29 cellular contexts compared by ENCODE assay signal in genomic region chr16:3691778-3692177, GRCh38. TPM values are rescaled to one million over a fixed set of nuclear protein-coding genes. Genes with fewer than 3 reads are reported as not detected.
DNase-seq lines count a peak whose midpoint lies in the region; ATAC-seq, FAIRE-seq and TF ChIP-seq lines count a peak whose summit lies in the region.
"Had no signal": no experiment of that assay in that cellular context is flagged by ENCODE, and none has a peak within 500 bp of the region (broad histone marks: within the 10 kb centered on the region; RNA-seq: fewer than 3 reads in every experiment).

No MANE protein-coding gene starts in this region.

- in situ Hi-C loops in GM23248 (cut with MboI), result no loop called here

- no peak for FAIRE-seq in H54 (lab: Jason Lieb, UNC)

- H3K79me1 ChIP-seq in trophoblast cell (ENCODE audit: low read length), result no peaks in the 10 kb centered on the region

- no peak overlapping the region for H3K14ac ChIP-seq in trophoblast cell (ENCODE audit: low read length)

- peaks cover 11% of the 10 kb centered on the region; the same call in 1 of the 2 replicates for H3K36me3 ChIP-seq in GM23248 (ENCODE audit: low read depth)
- peaks cover 9 to 12% of the 10 kb centered on the region in 2 experiments for H3K36me3 ChIP-seq in trophoblast cell (ENCODE audit: control insufficient read depth in 1 of 2, insufficient read depth in 2 of 2, low read length in 2 of 2)
- H3K36me3 ChIP-seq in left lung, result peaks cover 0 to 22% of the 10 kb centered on the region in 2 donors
- H3K36me3 ChIP-seq: neutrophil had no signal

- H4K8ac ChIP-seq in trophoblast cell (ENCODE audit: low read depth, low read length), result no peak overlapping the region

- H3K4me3 ChIP-seq in GM23248 (no peak overlapping the region), fibroblast of mammary gland (ENCODE audit: control insufficient read depth, low read depth, low read length) (no peak overlapping the region), trophoblast cell (ENCODE audit: low read depth, low read length) (no peak overlapping the region), left lung (no peak overlapping the region)
- H3K4me3 ChIP-seq: ascending aorta, cardiac muscle cell had no signal

- no peaks in the 10 kb centered on the region for H4K20me1 ChIP-seq in GM23248 (ENCODE audit: insufficient read depth)

- POLR2A ChIA-PET in RWPE1 (lab: Yijun Ruan, JAX; ENCODE audit: low non-redundant PET), result no interaction called here

- no peak overlapping the region for H2AK5ac ChIP-seq in trophoblast cell (ENCODE audit: low read length)

- no peak for TF ChIP-seq POLR2A in H54 (IDR thresholded peaks at IDR 0.05; ENCODE audit: low read depth, low read length)

- H4K12ac ChIP-seq in trophoblast cell (ENCODE audit: low read depth, low read length), result no peak overlapping the region

- H2BK120ac ChIP-seq in trophoblast cell (ENCODE audit: insufficient read depth, low read length, poor library complexity), result no peak overlapping the region

- ATAC-seq in HG02588 (IDR thresholded peaks at IDR 0.05; ENCODE audit: unreplicated experiment) (no peak), left lung (no peak)
- ATAC-seq: stimulated activated memory B cell treated with anti-CD40 and anti-IgM and Interleukin-4, amounts not matched to agents 10 μg/mL and 1 μg/mL and 100 μg/mL, for 72 hours had no signal

- H3K27me3 ChIP-seq in GM23248 (replicated peaks; ENCODE audit: insufficient read depth), result no peaks in the 10 kb centered on the region
- no peaks in the 10 kb centered on the region for H3K27me3 ChIP-seq in trophoblast cell (ENCODE audit: insufficient read depth, low read length)
- no peaks in the 10 kb centered on the region for H3K27me3 ChIP-seq in left lung
- H3K27me3 ChIP-seq: ascending aorta, cardiac muscle cell, neutrophil, upper lobe of left lung had no signal

- H3K4me2 ChIP-seq in GM23248 (ENCODE audit: unreplicated experiment), result no peak overlapping the region
- no peak overlapping the region for H3K4me2 ChIP-seq in trophoblast cell (ENCODE audit: low read length)

- H2AFZ ChIP-seq in GM23248, result peak overlapping the region; percentile 93
- no peak overlapping the region for H2AFZ ChIP-seq in trophoblast cell (ENCODE audit: insufficient read depth, low read length, poor library complexity)

- no peak overlapping the region for H3K4ac ChIP-seq in trophoblast cell (ENCODE audit: low read depth, low read length)

- intact Hi-C loops in left lung (cut with DNase I), result loop anchor here in 1 of 2 donors (10.0 kb wide), 1 partner anchor 183 kb away; no protein-coding TSS in a partner anchor

- no peak overlapping the region for H4K91ac ChIP-seq in trophoblast cell (ENCODE audit: low read depth, low read length)

- H3K9me2 ChIP-seq in GM23248 (ENCODE audit: insufficient read depth), result no peaks in the 10 kb centered on the region

- H2BK5ac ChIP-seq in trophoblast cell (ENCODE audit: low read depth, low read length, poor library complexity), result no peak overlapping the region

- no peaks in the 10 kb centered on the region for H3K9me3 ChIP-seq in GM23248 (ENCODE audit: low read depth)
- H3K9me3 ChIP-seq in trophoblast cell (ENCODE audit: insufficient read depth, low read depth, low read length), result no peaks in the 10 kb centered on the region
- no peaks in the 10 kb centered on the region for H3K9me3 ChIP-seq in left lung
- H3K9me3 ChIP-seq: ascending aorta, neutrophil, upper lobe of left lung had no signal

- H3K9ac ChIP-seq in GM23248 (peak overlapping the region; percentile 80), trophoblast cell (ENCODE audit: low read length) (no peak overlapping the region)

- DNase-seq in GM23248, result peak; percentile 13
- no peak for DNase-seq in RWPE1 (ENCODE audit: low spot score)
- peak; percentile 24 for DNase-seq in fibroblast of mammary gland (ENCODE audit: low read depth)
- no peak for DNase-seq in trophoblast cell
- DNase-seq in left lung, result no peak
- no peak for DNase-seq in H54 (ENCODE audit: insufficient read length, low spot score)
- no peak for DNase-seq in NCI-H526 (lab: John Stamatoyannopoulos, UW)
- DNase-seq: activated CD4-positive, alpha-beta T cell treated with anti-CD3 and anti-CD28 coated beads, Interleukin-2, amount 10 ng/mL, durations not matched to agents 24 days and 14 days; activated gamma-delta T cell; activated naive CD8-positive, alpha-beta T cell treated with anti-CD3 and anti-CD28 coated beads, Interleukin-2, amount 10 ng/mL, durations not matched to agents 7 days and 5 days; activated T-cell treated with anti-CD3 and anti-CD28 coated beads, Interleukin-2, amount 50 U/mL, for 1 hour; C1 segment of cervical spinal cord; COR-L47; DMS79 treated with DMSO at 0.1 percent for 48 hours; effector CD8-positive, alpha-beta T cell; foreskin melanocyte; GF-D8; HFFc6; NCI-H1092; NCI-H1694; NCI-H82; T-helper 1 cell; upper lobe of left lung had no signal

- 50 to 51% methylated on average over 11 to 12 of the region's 12 CpGs for WGBS in GM23248 (ENCODE audit: low coverage in 1 of 2, low lambda C conversion rate in 2 of 2, missing lambda C conversion rate in 2 of 2), 2 experiments
- no CpG with 5 or more reads among the region's 12 CpGs for WGBS in trophoblast cell (ENCODE audit: extremely low coverage, insufficient coverage, insufficient read length)

- H3K23ac ChIP-seq in trophoblast cell (ENCODE audit: low read length), result no peak overlapping the region

- no peak overlapping the region for H2BK12ac ChIP-seq in trophoblast cell (ENCODE audit: low read length)

- peak overlapping the region; percentile 72 for H3K18ac ChIP-seq in trophoblast cell (ENCODE audit: low read length)

- H3K79me2 ChIP-seq in GM23248 (ENCODE audit: insufficient read depth), result peaks cover 24% of the 10 kb centered on the region; the same call in 1 of the 2 replicates
- H3K79me2 ChIP-seq in trophoblast cell (ENCODE audit: control insufficient read depth, insufficient read depth, low read length, poor library complexity), result no peaks in the 10 kb centered on the region

- CTCF ChIA-PET in RWPE1 (lab: Yijun Ruan, JAX), result interaction anchor here (0.6 to 0.7 kb wide), 2 partner anchors 9 to 144 kb away, joined by 3 to 4 read pairs; no protein-coding TSS in a partner anchor

- H3F3A ChIP-seq in GM23248 (ENCODE audit: insufficient read depth), result 0 out of 2 replicates have a peak, but pooled peaks cover 8% of the 10 kb centered on the region

- H3K27ac ChIP-seq in GM23248 (0 out of 2 replicates have a peak overlapping the region, but pooled peaks have one; percentile 70), RWPE1 (peak overlapping the region; percentile 52), trophoblast cell (ENCODE audit: low read depth, low read length) (no peak overlapping the region), left lung (no peak overlapping the region)
- H3K27ac ChIP-seq: cardiac muscle cell, epithelial cell of prostate, neutrophil, upper lobe of left lung had no signal

- peaks cover 14% of the 10 kb centered on the region for H3K4me1 ChIP-seq in GM23248 (ENCODE audit: insufficient read depth)
- peaks cover 4 to 7% of the 10 kb centered on the region in 2 experiments for H3K4me1 ChIP-seq in trophoblast cell (ENCODE audit: control insufficient read depth in 1 of 2, insufficient read depth in 2 of 2, low read length in 2 of 2)
- peaks cover 7% of the 10 kb centered on the region in 2 donors for H3K4me1 ChIP-seq in left lung

- TF ChIP-seq CTCF in RWPE1 (conservative IDR thresholded peaks at IDR 0.05; ENCODE audit: low read depth) (no peak), fibroblast of mammary gland (conservative IDR thresholded peaks at IDR 0.05; ENCODE audit: control insufficient read depth, insufficient read depth, low read depth, low read length) (no peak), left lung (IDR thresholded peaks at IDR 0.05) (no peak)

RNA-seq across cellular contexts. Expression of gene TRAP1, which starts 25.5 kb away (rescaled TPM):
- 59.8 and 73.4 TPM in 2 replicates for total RNA-seq in GM23248 (2014; rRNA removed; shearing (Covaris generic))
- polyA plus RNA-seq in GM23248 (2016; fragmentation: Nextera tagmentation; extraction: Ambion mirVana), result 56.6 and 57.4 TPM in 2 replicates
- polyA plus RNA-seq in trophoblast cell (2013), result 79.9 and 81.1 TPM in 2 replicates
- total RNA-seq in left lung, result 10 to 100 TPM; 49.1 to 82.0 TPM

RNA-seq across cellular contexts. Expression of gene DNASE1, which starts 37.3 kb away (rescaled TPM):
- 4.3 and 6.7 TPM in 2 replicates for total RNA-seq in GM23248 (2014; rRNA removed; shearing (Covaris generic))
- 3.4 and 4.2 TPM in 2 replicates for polyA plus RNA-seq in GM23248 (2016; fragmentation: Nextera tagmentation; extraction: Ambion mirVana)
- 10.6 and 11.7 TPM in 2 replicates for polyA plus RNA-seq in trophoblast cell (2013)
- 10 to 100 TPM; 14.6 to 16.9 TPM for total RNA-seq in left lung

Comparison
In these comparisons a context has a peak if more than half of its experiments do, and no peak if none do; other contexts are left out.
1. DNase-seq: peak in GM23248 (single experiment) and fibroblast of mammary gland (single experiment); none in RWPE1 (single experiment), trophoblast cell (0 of 2), left lung (0 of 2), H54 (single experiment) and NCI-H526 (0 of 2).
2. H3K27ac ChIP-seq: peak in GM23248 (single experiment) and RWPE1 (single experiment); none in trophoblast cell (single experiment) and left lung (0 of 2).